Comparison of ENCODE assay signal across 23 cellular contexts in genomic region chr2:642431-642815, GRCh38.
"Had no signal": no experiment of that assay in that cellular context is flagged by ENCODE, and none has a peak within 500 bp of the region (broad histone marks: within the 10 kb centered on the region; RNA-seq: fewer than 3 reads in every experiment).

No MANE protein-coding gene starts in this region.

- H3K4me3 ChIP-seq: heart right ventricle, left lung, testis, tibial artery, upper lobe of left lung, uterus had no signal

- H3K9me3 ChIP-seq: heart right ventricle, left lung, testis, tibial artery, upper lobe of left lung, uterus had no signal

- H2AFZ ChIP-seq: parathyroid adenoma had no signal

- H3K36me3 ChIP-seq: heart right ventricle, left lung, tibial artery, upper lobe of left lung, uterus had no signal

- H3K79me2 ChIP-seq: parathyroid adenoma had no signal

- H3K27ac ChIP-seq: epithelial cell of prostate, heart right ventricle, left lung, parathyroid adenoma, testis, tibial artery, upper lobe of left lung, uterus had no signal

- H3K27me3 ChIP-seq: testis, upper lobe of left lung, uterus had no signal

- H3K4me1 ChIP-seq: heart right ventricle, left lung, parathyroid adenoma, testis, tibial artery, upper lobe of left lung, uterus had no signal

- DNase-seq: effector CD8-positive, alpha-beta T cell; foreskin melanocyte; glutamatergic neuron; heart right ventricle; hippocampal formation; left cardiac atrium; left lung; mammary epithelial cell; mesendoderm; midbrain; naive thymus-derived CD4-positive, alpha-beta T cell; nephron progenitor cell; occipital lobe; stimulated activated CD4-positive, alpha-beta T cell treated with anti-CD3 and anti-CD28 coated beads, Interleukin-2, amount 100 ng/mL, for 24 hours; stimulated activated CD4-positive, alpha-beta T cell treated with anti-CD3 and anti-CD28 coated beads, Interleukin-4, amount 100 ng/mL, for 4 hours; stimulated activated naive CD8-positive, alpha-beta T cell treated with anti-CD3 and anti-CD28 coated beads, Interleukin-15, Interleukin-2, amounts not matched to agents 100 U/mL and 50 U/mL, for 24 hours; substantia nigra; testis; tibial artery; uterus had no signal
